ENCODE assay signal across 8 cellular contexts in genomic region chr6:30541515-30542403, GRCh38. TPM values are rescaled to one million over a fixed set of nuclear protein-coding genes. Genes with fewer than 3 reads are reported as not detected.
A peak's percentile ranks its signal among the peaks of the same experiment; 100 is the strongest.
DNase-seq lines count a peak whose midpoint lies in the region; ATAC-seq, FAIRE-seq and TF ChIP-seq lines count a peak whose summit lies in the region.

No MANE protein-coding gene starts in this region.

- no peaks in the 10 kb centered on the region for H3K27me3 ChIP-seq in OCI-LY1 (ENCODE audit: insufficient read depth, low read length)
- H3K27me3 ChIP-seq in endothelial cell of umbilical vein (ENCODE audit: control insufficient read depth in 2 of 2, insufficient read depth in 2 of 2, low read length in 2 of 2): no peaks in the 10 kb centered on the region

- TF ChIP-seq CTCF in OCI-LY1 (IDR thresholded peaks at IDR 0.05; ENCODE audit: low read length) (peak; percentile 98), endothelial cell of umbilical vein (IDR thresholded peaks at IDR 0.05; ENCODE audit: extremely low read depth in 1 of 2, insufficient read depth in 1 of 2, low read depth in 1 of 2, low read length in 2 of 2) (peak; percentile 96 to 99)

- TF ChIP-seq POLR2A in endothelial cell of umbilical vein (IDR thresholded peaks at IDR 0.05; ENCODE audit: low read depth, low read length): peak; percentile 55

- BruUV-seq in endothelial cell of umbilical vein (replicated peaks; lab: Mats Ljungman, UMichigan): TSS peak; percentile 7

- CTCF ChIA-PET in endothelial cell of umbilical vein (lab: Charles Lee): interaction anchor here (0.5 to 13.7 kb wide), 37 partner anchors 9 to 1365 kb away, joined by 3 to 522 read pairs (median 6); partner anchors contain the start of genes ABCF1, DHX16, GNL1 and PRR3

- H3K4me2 ChIP-seq in OCI-LY1 (ENCODE audit: low read length): peak overlapping the region; percentile 81
- peak overlapping the region; percentile 92 for H3K4me2 ChIP-seq in endothelial cell of umbilical vein (ENCODE audit: insufficient read depth, low read length)

- FAIRE-seq in endothelial cell of umbilical vein (lab: Jason Lieb, UNC): peak; percentile 98

- H3K9ac ChIP-seq in ES-I3 (ENCODE audit: low read depth, low read length) (peak overlapping the region; percentile 45; the same call in 1 of the 2 replicates), OCI-LY1 (ENCODE audit: low read length) (peak overlapping the region; percentile 21; the same call in 1 of the 2 replicates), endothelial cell of umbilical vein (replicated peaks; ENCODE audit: extremely low read depth, insufficient read depth, low read length) (peak overlapping the region; percentile 3)

- dilution Hi-C loops in endothelial cell of umbilical vein (cut with MboI; ENCODE audit: extremely low pct_ligation_motif_present, low sequenced_read_pairs): no loop called here

- H3K9me3 ChIP-seq in ES-I3 (ENCODE audit: control insufficient read depth, insufficient read depth, low read length): no peaks in the 10 kb centered on the region
- no peaks in the 10 kb centered on the region for H3K9me3 ChIP-seq in OCI-LY1 (ENCODE audit: low read length)
- H3K9me3 ChIP-seq in endothelial cell of umbilical vein (replicated peaks; ENCODE audit: control insufficient read depth, insufficient read depth, low read length): no peaks in the 10 kb centered on the region

- H3K27ac ChIP-seq in OCI-LY1 (ENCODE audit: low read depth, low read length, poor library complexity, severe bottlenecking) (peak overlapping the region; percentile 65), endothelial cell of umbilical vein (ENCODE audit: insufficient read depth, low read depth, low read length) (peak overlapping the region; percentile 81)

- H3K4me3 ChIP-seq in OCI-LY1 (ENCODE audit: low read depth, low read length, poor library complexity, severe bottlenecking) (peak overlapping the region; percentile 54), endothelial cell of umbilical vein (replicated peaks in 1 of 3; ENCODE audit: insufficient read depth in 1 of 3, low read depth in 1 of 3, low read length in 3 of 3) (peak overlapping the region; percentile 18 to 47 (median 21))

- 0 out of 2 replicates have a peak, but pooled peaks cover 3% of the 10 kb centered on the region for H3F3A ChIP-seq in OCI-LY1 (ENCODE audit: insufficient read depth, low read length)

- H2AFZ ChIP-seq in OCI-LY1 (ENCODE audit: low read length): no peak overlapping the region
- H2AFZ ChIP-seq in endothelial cell of umbilical vein (ENCODE audit: low read depth, low read length): peak overlapping the region; percentile 78

- 0 out of 2 replicates have a peak, but pooled peaks cover 3% of the 10 kb centered on the region for H3K4me1 ChIP-seq in ES-I3 (ENCODE audit: insufficient read depth, low read length)
- H3K4me1 ChIP-seq in OCI-LY1 (ENCODE audit: insufficient read depth, low read length, severe bottlenecking): peaks cover 12% of the 10 kb centered on the region
- peaks cover 29% of the 10 kb centered on the region for H3K4me1 ChIP-seq in endothelial cell of umbilical vein (ENCODE audit: control insufficient read depth, extremely low read depth, insufficient read depth, low read length)

- peak; percentile 39 for DNase-seq in HuH-7 (ENCODE audit: low spot score)
- peak; percentile 89 for DNase-seq in activated CD8-positive, alpha-beta memory T cell treated with anti-CD3 and anti-CD28 coated beads, Interleukin-2, amount 50 U/mL, for 48 hours
- peak; percentile 91 for DNase-seq in endothelial cell of umbilical vein (ENCODE audit: low read depth, low spot score)
- DNase-seq in midbrain (lab: John Stamatoyannopoulos, UW): peak; percentile 88
- DNase-seq in stimulated activated CD8-positive, alpha-beta memory T cell treated with anti-CD3 and anti-CD28 coated beads, Interleukin-15, amount 100 ng/mL, for 4 hours (ENCODE audit: low read depth in 2 of 2): peak; percentile 55 to 69

- intact Hi-C loops in endothelial cell of umbilical vein (cut with micrococcal nuclease): loop anchor here (1.0 to 5.0 kb wide), 7 partner anchors 25 to 546 kb away; partner anchors contain the start of genes ABCF1 and DHX16

- H3K79me2 ChIP-seq in OCI-LY1 (ENCODE audit: insufficient read depth, low read length) (no peaks in the 10 kb centered on the region), endothelial cell of umbilical vein (ENCODE audit: control insufficient read depth, insufficient read depth, low read length) (no peaks in the 10 kb centered on the region)

- POLR2A ChIA-PET in endothelial cell of umbilical vein (lab: Charles Lee): interaction anchor here (0.6 to 2.5 kb wide), 3 partner anchors 11 to 51 kb away, joined by 3 to 9 read pairs (median 5); no protein-coding TSS in a partner anchor

- H4K20me1 ChIP-seq in OCI-LY1 (ENCODE audit: insufficient read depth, low read length) (no peaks in the 10 kb centered on the region), endothelial cell of umbilical vein (replicated peaks; ENCODE audit: control insufficient read depth, extremely low read depth, insufficient read depth, low read length) (no peaks in the 10 kb centered on the region)

- H3K9me2 ChIP-seq in OCI-LY1 (ENCODE audit: low read depth, low read length): no peaks in the 10 kb centered on the region

- no peak for ATAC-seq in GM18907 (IDR thresholded peaks at IDR 0.05; ENCODE audit: unreplicated experiment)

- H3K9me1 ChIP-seq in endothelial cell of umbilical vein (replicated peaks; ENCODE audit: control insufficient read depth, extremely low read depth, insufficient read depth, low read length): no peaks in the 10 kb centered on the region

- no peaks in the 10 kb centered on the region for H3K36me3 ChIP-seq in ES-I3 (ENCODE audit: insufficient read depth, low read length)
- peaks cover 18% of the 10 kb centered on the region; the same call in 1 of the 2 replicates for H3K36me3 ChIP-seq in OCI-LY1 (ENCODE audit: insufficient read depth, low read length)
- H3K36me3 ChIP-seq in endothelial cell of umbilical vein (ENCODE audit: control insufficient read depth in 2 of 2, extremely low read depth in 1 of 2, insufficient read depth in 2 of 2, low read length in 2 of 2): peaks cover 0 to 5% of the 10 kb centered on the region in 2 experiments

TF ChIP-seq in endothelial cell of umbilical vein, 7 proteins besides CTCF, POLR2A, EP300 and RAD21:
- peak; percentile 40 for TF ChIP-seq POLR2AphosphoS5 (IDR thresholded peaks at IDR 0.05; ENCODE audit: insufficient read depth, low read depth, low read length)
- TF ChIP-seq MYC (IDR thresholded peaks at IDR 0.05; ENCODE audit: low read depth, low read length): peak; percentile 39
- no peak for TF ChIP-seq JUN (IDR thresholded peaks at IDR 0.05; ENCODE audit: borderline replicate concordance, insufficient read depth, insufficient read length, low read depth)

RNA-seq across cellular contexts. Expression of gene GNL1, which starts 14.5 kb away (rescaled TPM):
- 87.3 and 103 TPM in 2 replicates for total RNA-seq in endothelial cell of umbilical vein
- polyA plus RNA-seq in endothelial cell of umbilical vein: 58.4 and 63.1 TPM in 2 replicates
- polyA plus RNA-seq in endothelial cell of umbilical vein (2011; cell fraction: cytosol; rRNA removed): 48.2 and 59.3 TPM in 2 replicates
- 60.5 and 77.4 TPM in 2 replicates for polyA plus RNA-seq in endothelial cell of umbilical vein (2011; cell fraction: nucleus; rRNA removed)
- polyA plus RNA-seq in endothelial cell of umbilical vein (2012): 60.2 and 63.8 TPM in 2 replicates
- polyA minus RNA-seq in endothelial cell of umbilical vein: 53.5 and 54.4 TPM in 2 replicates
- 19.0 TPM for polyA minus RNA-seq in endothelial cell of umbilical vein (2011; cell fraction: cytosol; rRNA and poly(A)+ RNA removed)
- polyA minus RNA-seq in endothelial cell of umbilical vein (2011; cell fraction: nucleus; rRNA and poly(A)+ RNA removed): 22.0 and 23.6 TPM in 2 replicates

RNA-seq across cellular contexts. Expression of gene PRR3, which starts 15.3 kb away (rescaled TPM):
- 10.6 and 12.0 TPM in 2 replicates for total RNA-seq in endothelial cell of umbilical vein
- polyA plus RNA-seq in endothelial cell of umbilical vein: 22.3 and 23.3 TPM in 2 replicates
- polyA plus RNA-seq in endothelial cell of umbilical vein (2011; cell fraction: cytosol; rRNA removed): 12.1 and 12.9 TPM in 2 replicates
- polyA plus RNA-seq in endothelial cell of umbilical vein (2011; cell fraction: nucleus; rRNA removed): 13.5 and 15.0 TPM in 2 replicates
- polyA plus RNA-seq in endothelial cell of umbilical vein (2012): 6.6 and 8.4 TPM in 2 replicates
- polyA minus RNA-seq in endothelial cell of umbilical vein: 15.3 and 22.2 TPM in 2 replicates
- polyA minus RNA-seq in endothelial cell of umbilical vein (2011; cell fraction: cytosol; rRNA and poly(A)+ RNA removed): 22.1 TPM
- polyA minus RNA-seq in endothelial cell of umbilical vein (2011; cell fraction: nucleus; rRNA and poly(A)+ RNA removed): 7.6 and 12.0 TPM in 2 replicates

RNA-seq across cellular contexts. Expression of gene ABCF1, which starts 29.5 kb away (rescaled TPM):
- total RNA-seq in endothelial cell of umbilical vein: 55.8 and 60.3 TPM in 2 replicates
- 29.0 and 34.0 TPM in 2 replicates for polyA plus RNA-seq in endothelial cell of umbilical vein
- polyA plus RNA-seq in endothelial cell of umbilical vein (2011; cell fraction: cytosol; rRNA removed): 37.2 and 42.3 TPM in 2 replicates
- 73.9 and 111 TPM in 2 replicates for polyA plus RNA-seq in endothelial cell of umbilical vein (2011; cell fraction: nucleus; rRNA removed)
- polyA plus RNA-seq in endothelial cell of umbilical vein (2012): 53.7 and 54.0 TPM in 2 replicates
- polyA minus RNA-seq in endothelial cell of umbilical vein: 48.1 and 55.2 TPM in 2 replicates
- polyA minus RNA-seq in endothelial cell of umbilical vein (2011; cell fraction: cytosol; rRNA and poly(A)+ RNA removed): 50.5 TPM
- 23.3 and 30.2 TPM in 2 replicates for polyA minus RNA-seq in endothelial cell of umbilical vein (2011; cell fraction: nucleus; rRNA and poly(A)+ RNA removed)

RNA-seq across cellular contexts. Expression of gene HLA-E, which starts 52.5 kb away (rescaled TPM):
- total RNA-seq in endothelial cell of umbilical vein: 249 and 271 TPM in 2 replicates
- polyA plus RNA-seq in endothelial cell of umbilical vein: 277 and 298 TPM in 2 replicates
- 254 and 295 TPM in 2 replicates for polyA plus RNA-seq in endothelial cell of umbilical vein (2011; cell fraction: cytosol; rRNA removed)
- 225 and 229 TPM in 2 replicates for polyA plus RNA-seq in endothelial cell of umbilical vein (2011; cell fraction: nucleus; rRNA removed)
- polyA plus RNA-seq in endothelial cell of umbilical vein (2012): 225 and 308 TPM in 2 replicates
- 251 and 253 TPM in 2 replicates for polyA minus RNA-seq in endothelial cell of umbilical vein
- polyA minus RNA-seq in endothelial cell of umbilical vein (2011; cell fraction: cytosol; rRNA and poly(A)+ RNA removed): 24.6 TPM
- 74.0 and 113 TPM in 2 replicates for polyA minus RNA-seq in endothelial cell of umbilical vein (2011; cell fraction: nucleus; rRNA and poly(A)+ RNA removed)

Comparison
In these comparisons a context has a peak if more than half of its experiments do, and no peak if none do; other contexts are left out.
1. DNase-seq: peak in every context shown above with its lines; median percentile 91 in endothelial cell of umbilical vein; 89 in activated CD8-positive, alpha-beta memory T cell treated with anti-CD3 and anti-CD28 coated beads, Interleukin-2, amount 50 U/mL, for 48 hours; 88 in midbrain; 62 in stimulated activated CD8-positive, alpha-beta memory T cell treated with anti-CD3 and anti-CD28 coated beads, Interleukin-15, amount 100 ng/mL, for 4 hours; 39 in HuH-7.